ENCODE assay signal across 11 cellular contexts in genomic region chr1:223704921-223705878, GRCh38. TPM values are rescaled to one million over a fixed set of nuclear protein-coding genes. Genes with fewer than 3 reads are reported as not detected.
A peak's percentile ranks its signal among the peaks of the same experiment; 100 is the strongest.
DNase-seq lines count a peak whose midpoint lies in the region; ATAC-seq and TF ChIP-seq lines count a peak whose summit lies in the region.
"Had no signal": no experiment of that assay in that cellular context is flagged by ENCODE, and none has a peak within 500 bp of the region (broad histone marks: within the 10 kb centered on the region; RNA-seq: fewer than 3 reads in every experiment).

No MANE protein-coding gene starts in this region.

- intact Hi-C loops in A673 (cut with micrococcal nuclease; ENCODE audit: unreplicated experiment) (no loop called here), IMR-90 (cut with micrococcal nuclease) (loop anchor here (5.0 to 10.0 kb wide), 2 partner anchors 290 to 407 kb away; partner anchors contain the start of gene FBXO28), mucosa of descending colon (cut with DNase I, micrococcal nuclease) (loop anchor here in 1 of 2 donors (10.0 kb wide), 1 partner anchor 50 kb away; no protein-coding TSS in a partner anchor)

- H3K18ac ChIP-seq in IMR-90 (ENCODE audit: low read depth, low read length): peak overlapping the region; percentile 36

- 0 out of 2 replicates have a peak, but pooled peaks have one; percentile 11 for TF ChIP-seq POLR2A in IMR-90 (IDR thresholded peaks at IDR 0.05; ENCODE audit: low read depth, low read length)

- H4K8ac ChIP-seq in IMR-90 (ENCODE audit: low read depth in 2 of 2, low read length in 2 of 2): peak overlapping the region; percentile 22 to 89

- peak overlapping the region; percentile 94 for H2AK5ac ChIP-seq in IMR-90 (ENCODE audit: low read depth, low read length)

- WGBS in IMR-90 (ENCODE audit: extremely low coverage in 2 of 2, insufficient read length in 1 of 2), 2 experiments: no CpG with 5 or more reads among the region's 8 CpGs

- peak overlapping the region; percentile 27 for H3K9ac ChIP-seq in IMR-90 (ENCODE audit: low read depth, low read length)

- H3K9me1 ChIP-seq in IMR-90 (ENCODE audit: insufficient read depth, low read length): peaks cover 26% of the 10 kb centered on the region

- peak overlapping the region; percentile 56 for H2AK9ac ChIP-seq in IMR-90 (replicated peaks; ENCODE audit: low read depth, low read length, poor library complexity)

- peak overlapping the region; percentile 88 for H4K91ac ChIP-seq in IMR-90 (ENCODE audit: insufficient read depth, low read depth, low read length)

- POLR2A ChIA-PET in A673 (lab: Charles Lee; ENCODE audit: low non-redundant PET): no interaction called here
- POLR2A ChIA-PET in IMR-90 (lab: Charles Lee; ENCODE audit: unreplicated experiment): interaction anchor here (2.3 kb wide), 1 partner anchor 10 kb away, joined by 9 read pairs; no protein-coding TSS in a partner anchor
- POLR2A ChIA-PET in HEK293T (lab: Yijun Ruan, JAX): no interaction called here

- ATAC-seq in IMR-90 (ENCODE audit: low read depth): no peak
- ATAC-seq in mucosa of descending colon: peak; percentile 9
- ATAC-seq in GM18870 (IDR thresholded peaks at IDR 0.05; ENCODE audit: unreplicated experiment): no peak

- H3K9me3 ChIP-seq in A673 (ENCODE audit: low read depth, low read length, poor library complexity, severe bottlenecking) (no peaks in the 10 kb centered on the region), IMR-90 (ENCODE audit: control insufficient read depth, insufficient read depth, low read length) (no peaks in the 10 kb centered on the region), mucosa of descending colon (no peaks in the 10 kb centered on the region)

- H3K14ac ChIP-seq in IMR-90 (replicated peaks; ENCODE audit: low read depth, low read length): peak overlapping the region; percentile 92

- H4K20me1 ChIP-seq in IMR-90 (ENCODE audit: insufficient read depth, low read length): peaks cover 5% of the 10 kb centered on the region

- peak overlapping the region; percentile 5 for H3K4me3 ChIP-seq in A673 (ENCODE audit: low read depth, low read length, poor library complexity, severe bottlenecking)
- no peak overlapping the region for H3K4me3 ChIP-seq in IMR-90 (ENCODE audit: insufficient read depth, low read depth, low read length)
- H3K4me3 ChIP-seq in cardiac fibroblast (replicated peaks in 1 of 2; ENCODE audit: low read depth in 2 of 2, low read length in 2 of 2): no peak overlapping the region
- H3K4me3 ChIP-seq in mucosa of descending colon: no peak overlapping the region

- no peak for TF ChIP-seq RAD21 in IMR-90 (IDR thresholded peaks at IDR 0.05; ENCODE audit: low read length)

- CTCF ChIA-PET in A673 (lab: Charles Lee) (no interaction called here), IMR-90 (lab: Yijun Ruan, JAX) (interaction anchor here (0.6 to 1.7 kb wide), 4 partner anchors 21 to 158 kb away, joined by 3 to 8 read pairs (median 4); no protein-coding TSS in a partner anchor), HEK293T (lab: Yijun Ruan, JAX) (interaction anchor here (4.0 kb wide), 1 partner anchor 9 kb away, joined by 16 read pairs; no protein-coding TSS in a partner anchor)

- H3K4ac ChIP-seq in IMR-90 (ENCODE audit: low read depth, low read length): peak overlapping the region; percentile 91

- in situ Hi-C loops in IMR-90 (cut with MboI; ENCODE audit: low sequenced_read_pairs): no loop called here

- H3K4me2 ChIP-seq in IMR-90 (ENCODE audit: low read depth, low read length): peak overlapping the region; percentile 60

- H3K27me3 ChIP-seq in A673 (replicated peaks; ENCODE audit: insufficient read depth, low read depth, low read length, poor library complexity) (no peaks in the 10 kb centered on the region), IMR-90 (ENCODE audit: control insufficient read depth, insufficient read depth, low read length) (no peaks in the 10 kb centered on the region)

- H3K36me3 ChIP-seq in A673 (ENCODE audit: insufficient read depth, low read length, poor library complexity, severe bottlenecking): no peaks in the 10 kb centered on the region
- H3K36me3 ChIP-seq in IMR-90 (ENCODE audit: control insufficient read depth, insufficient read depth, low read length): no peaks in the 10 kb centered on the region
- no peaks in the 10 kb centered on the region for H3K36me3 ChIP-seq in mucosa of descending colon (ENCODE audit: low read depth)

- H3K27ac ChIP-seq in A673 (ENCODE audit: low read depth, low read length, poor library complexity, severe bottlenecking): peak overlapping the region; percentile 59
- H3K27ac ChIP-seq in IMR-90 (ENCODE audit: insufficient read depth, low read length): peak overlapping the region; percentile 99

- peak overlapping the region; percentile 40; the same call in 1 of the 2 replicates for H3K56ac ChIP-seq in IMR-90 (ENCODE audit: extremely low read depth, insufficient read depth, low read length)

- H3K4me1 ChIP-seq in A673 (ENCODE audit: insufficient read depth, low read length, poor library complexity, severe bottlenecking) (peaks cover 43% of the 10 kb centered on the region), IMR-90 (ENCODE audit: control insufficient read depth, insufficient read depth, low read length) (peaks cover 39% of the 10 kb centered on the region), mucosa of descending colon (ENCODE audit: low read depth) (peaks cover 16% of the 10 kb centered on the region)

- DNase-seq in A673 (ENCODE audit: low spot score) (peak; percentile 63), IMR-90 (peak; percentile 40), cardiac fibroblast (ENCODE audit: low read depth in 2 of 2) (peak; percentile 53 to 84), mucosa of descending colon (no peak), activated T-cell treated with anti-CD3 and anti-CD28 coated beads for 4 hours (no peak), HEK293T (ENCODE audit: extremely low spot score) (no peak)
- DNase-seq in activated T-cell treated with anti-CD3 and anti-CD28 coated beads, Interleukin-2, amount 50 U/mL, for 48 hours: no peak
- DNase-seq: activated CD4-positive, alpha-beta T cell treated with anti-CD3 and anti-CD28 coated beads, Interleukin-2, amount 50 U/mL, for 48 hours; head of caudate nucleus; MM.1S had no signal

- TF ChIP-seq CTCF in A673 (conservative IDR thresholded peaks at IDR 0.05; ENCODE audit: low read depth, low read length) (no peak), IMR-90 (conservative IDR thresholded peaks at IDR 0.05; ENCODE audit: low read depth, low read length) (no peak), cardiac fibroblast (IDR thresholded peaks at IDR 0.05; ENCODE audit: low read depth, low read length) (no peak), mucosa of descending colon (IDR thresholded peaks at IDR 0.05) (no peak)

- H4K5ac ChIP-seq in IMR-90 (ENCODE audit: low read depth, low read length): peak overlapping the region; percentile 74

- H2BK15ac ChIP-seq in IMR-90 (ENCODE audit: low read depth, low read length): peak overlapping the region; percentile 82; the same call in 2 of the 3 replicates

- H2BK120ac ChIP-seq in IMR-90 (ENCODE audit: low read depth, low read length): peak overlapping the region; percentile 92

- peaks cover 6 to 49% of the 10 kb centered on the region in 2 experiments; a peak in 3 of 4 replicates for H3K79me1 ChIP-seq in IMR-90 (ENCODE audit: low read depth in 1 of 2, low read length in 2 of 2)

- peak overlapping the region; percentile 88 for H3K23ac ChIP-seq in IMR-90 (ENCODE audit: low read depth, low read length)

- peak overlapping the region; percentile 93 for H2BK5ac ChIP-seq in IMR-90 (ENCODE audit: low read depth, low read length, poor library complexity, severe bottlenecking)

- H2AFZ ChIP-seq in IMR-90 (replicated peaks; ENCODE audit: low read length, poor library complexity): peak overlapping the region; percentile 47

- BruUV-seq in A673 (replicated peaks; lab: Mats Ljungman, UMichigan) (no TSS peak), IMR-90 (replicated peaks; lab: Mats Ljungman, UMichigan) (no TSS peak)

- H2BK20ac ChIP-seq in IMR-90 (ENCODE audit: low read depth, low read length): peak overlapping the region; percentile 96

- dilution Hi-C loops in IMR-90 (cut with HindIII; ENCODE audit: low sequenced_read_pairs, unreplicated experiment): no loop called here

TF ChIP-seq in IMR-90, 13 proteins besides CTCF, POLR2A, EP300 and RAD21 (continues in another document):
- TF ChIP-seq RFX5 (IDR thresholded peaks at IDR 0.05; ENCODE audit: low read depth, low read length): no peak
- TF ChIP-seq CEBPB (IDR thresholded peaks at IDR 0.05; ENCODE audit: low read depth, low read length): no peak

TF ChIP-seq in HEK293T, 16 proteins besides CTCF, POLR2A, EP300 and RAD21:
- no peak for TF ChIP-seq FOXA1 (IDR thresholded peaks at IDR 0.05)
- TF ChIP-seq ELF4 (IDR thresholded peaks at IDR 0.05): no peak; the same call in 1 of the 2 replicates
- TF ChIP-seq NFRKB (IDR thresholded peaks at IDR 0.05): no peak
- TF ChIP-seq HDGF (IDR thresholded peaks at IDR 0.05; ENCODE audit: borderline replicate concordance): no peak
- no peak for TF ChIP-seq TARDBP (IDR thresholded peaks at IDR 0.05)
- no peak; the same call in 1 of the 2 replicates for TF ChIP-seq L3MBTL2 (conservative IDR thresholded peaks at IDR 0.05)
- no peak for TF ChIP-seq ARNT (IDR thresholded peaks at IDR 0.05)

RNA-seq across cellular contexts. Expression of gene CAPN2, which starts 7.1 kb away (rescaled TPM):
- 131 and 137 TPM in 2 replicates for total RNA-seq in A673 (2021)
- 430 and 460 TPM in 2 replicates for total RNA-seq in IMR-90 (2012; rRNA removed)
- polyA plus RNA-seq in IMR-90 (2012; rRNA removed): 333 and 339 TPM in 2 replicates
- polyA plus RNA-seq in IMR-90 (2012; cell fraction: cytosol; rRNA removed): 193 and 197 TPM in 2 replicates
- 292 and 717 TPM in 2 replicates for polyA plus RNA-seq in IMR-90 (2012; cell fraction: nucleus; rRNA removed; ENCODE audit: low replicate concordance)
- total RNA-seq in mucosa of descending colon: 100 to 1,000 TPM; 200 to 417 (median 305) TPM

RNA-seq across cellular contexts. Expression of gene CAPN8, which starts 39.7 kb away (rescaled TPM):
- total RNA-seq in A673 (2021): not detected in 2 replicates
- total RNA-seq in IMR-90 (2012; rRNA removed): not detected in 2 replicates
- polyA plus RNA-seq in IMR-90 (2012; rRNA removed): not detected in 2 replicates
- polyA plus RNA-seq in IMR-90 (2012; cell fraction: cytosol; rRNA removed): not detected in 2 replicates
- polyA plus RNA-seq in IMR-90 (2012; cell fraction: nucleus; rRNA removed; ENCODE audit: low replicate concordance): 0.08 TPM in 1 of 2 replicates, not detected in the other
- total RNA-seq in mucosa of descending colon: 10 to 100 TPM; 31.1 to 88.6 (median 59.0) TPM

Comparison
In these comparisons a context has a peak if more than half of its experiments do, and no peak if none do; other contexts are left out.
1. DNase-seq: peak in A673 (single experiment), IMR-90 (single experiment) and cardiac fibroblast (2 of 2); none in mucosa of descending colon (0 of 3), activated T-cell treated with anti-CD3 and anti-CD28 coated beads for 4 hours (single experiment), activated T-cell treated with anti-CD3 and anti-CD28 coated beads, Interleukin-2, amount 50 U/mL, for 48 hours (0 of 2) and HEK293T (single experiment).
2. RNA of gene CAPN8, which starts 39.7 kb away (total RNA-seq): 31.1 to 88.6 TPM in mucosa of descending colon; not detected in A673 and not detected in IMR-90; every median in the first group is over 10 times any median in the second.